30 cellular contexts compared by ENCODE assay signal in genomic region chr2:134416637-134417036, GRCh38.
"Had no signal": no experiment of that assay in that cellular context is flagged by ENCODE, and none has a peak within 500 bp of the region (broad histone marks: within the 10 kb centered on the region; RNA-seq: fewer than 3 reads in every experiment).

No MANE protein-coding gene starts in this region.

- H3K27me3 ChIP-seq: esophagus squamous epithelium, heart right ventricle, left lung, neutrophil, pancreas, suprapubic skin, thyroid gland, vagina had no signal

- H3K4me3 Mint-ChIP-seq: effector memory CD8-positive, alpha-beta T cell; mesothelial cell of epicardium; naive B cell; natural killer cell treated with Interleukin-12 subunit alpha and Interleukin-12 subunit beta and Interleukin-15 and Interleukin-18, amount 100 ng/mL, for 72 hours; neural crest cell; stimulated activated naive CD8-positive, alpha-beta T cell treated with anti-CD3 and anti-CD28 coated beads, Interleukin-15, amount 100 ng/mL, for 72 hours had no signal

- H3K27ac ChIP-seq: esophagus squamous epithelium, heart right ventricle, left lung, neutrophil, pancreas, skin epidermis, suprapubic skin, thyroid gland, vagina had no signal

- DNase-seq: cortex of kidney; effector memory CD8-positive, alpha-beta T cell; erythroblast; esophagus squamous epithelium; foreskin melanocyte; glutamatergic neuron; heart right ventricle; hippocampal formation; left cardiac atrium; left lung; mesenchymal stem cell; mucosa of descending colon; naive B cell; pancreas; right cardiac atrium; stimulated activated CD4-positive, alpha-beta T cell treated with anti-CD3 and anti-CD28 coated beads, Interleukin-15, amount 100 ng/mL, for 24 hours; stimulated activated CD4-positive, alpha-beta T cell treated with anti-CD3 and anti-CD28 coated beads, Interleukin-2, amount 100 ng/mL, for 48 hours; stimulated activated naive CD4-positive, alpha-beta T cell; stimulated activated naive CD8-positive, alpha-beta T cell treated with anti-CD3 and anti-CD28 coated beads, Interleukin-15, amount 100 ng/mL, for 72 hours; thyroid gland; trophoblast cell had no signal

- H3K27me3 Mint-ChIP-seq: effector memory CD8-positive, alpha-beta T cell; naive B cell; natural killer cell treated with Interleukin-12 subunit alpha and Interleukin-12 subunit beta and Interleukin-15 and Interleukin-18, amount 100 ng/mL, for 72 hours; stimulated activated naive CD8-positive, alpha-beta T cell treated with anti-CD3 and anti-CD28 coated beads, Interleukin-15, amount 100 ng/mL, for 72 hours had no signal

- H3K9me3 ChIP-seq: esophagus squamous epithelium, heart right ventricle, left lung, mucosa of descending colon, neutrophil, pancreas, suprapubic skin, thyroid gland, vagina had no signal

- H3K36me3 Mint-ChIP-seq: mesothelial cell of epicardium; natural killer cell treated with Interleukin-12 subunit alpha and Interleukin-12 subunit beta and Interleukin-15 and Interleukin-18, amount 100 ng/mL, for 72 hours had no signal

- FAIRE-seq: endometrium, islet of Langerhans, pancreas had no signal

- H3K27ac Mint-ChIP-seq: effector memory CD8-positive, alpha-beta T cell; mesothelial cell of epicardium; natural killer cell treated with Interleukin-12 subunit alpha and Interleukin-12 subunit beta and Interleukin-15 and Interleukin-18, amount 100 ng/mL, for 72 hours; stimulated activated naive CD8-positive, alpha-beta T cell treated with anti-CD3 and anti-CD28 coated beads, Interleukin-15, amount 100 ng/mL, for 72 hours had no signal

- H3K36me3 ChIP-seq: pancreas, suprapubic skin, thyroid gland, vagina had no signal

- ATAC-seq: effector memory CD8-positive, alpha-beta T cell; heart right ventricle; left cardiac atrium; left lung; mucosa of descending colon; natural killer cell treated with Interleukin-12 subunit alpha and Interleukin-12 subunit beta and Interleukin-15 and Interleukin-18, amount 100 ng/mL, for 72 hours; pancreas; right cardiac atrium; stimulated activated naive CD8-positive, alpha-beta T cell treated with anti-CD3 and anti-CD28 coated beads, Interleukin-15, amount 100 ng/mL, for 72 hours had no signal

- H3K4me3 ChIP-seq: esophagus squamous epithelium, heart right ventricle, left lung, mucosa of descending colon, pancreas, skin epidermis, suprapubic skin, thyroid gland, vagina had no signal

- H3K9me3 Mint-ChIP-seq: effector memory CD8-positive, alpha-beta T cell; mesothelial cell of epicardium; naive B cell; natural killer cell treated with Interleukin-12 subunit alpha and Interleukin-12 subunit beta and Interleukin-15 and Interleukin-18, amount 100 ng/mL, for 72 hours; neural crest cell; stimulated activated naive CD8-positive, alpha-beta T cell treated with anti-CD3 and anti-CD28 coated beads, Interleukin-15, amount 100 ng/mL, for 72 hours had no signal
